In genomic region chr6:132070356-132070755, GRCh38 we compare ENCODE assay signal across 24 cellular contexts.
DNase-seq lines count a peak whose midpoint lies in the region; ATAC-seq and TF ChIP-seq lines count a peak whose summit lies in the region.
"Had no signal": no experiment of that assay in that cellular context is flagged by ENCODE, and none has a peak within 500 bp of the region (broad histone marks: within the 10 kb centered on the region; RNA-seq: fewer than 3 reads in every experiment).

No MANE protein-coding gene starts in this region.

- H3K4me1 ChIP-seq in right cardiac atrium (ENCODE audit: control insufficient read depth, insufficient read depth, low read length) (no peaks in the 10 kb centered on the region), mesenchymal stem cell (ENCODE audit: control insufficient read depth, insufficient read depth, low read depth, low read length) (no peaks in the 10 kb centered on the region)
- H3K4me1 ChIP-seq: body of pancreas, testis, vagina had no signal

- no peak overlapping the region for H3K23ac ChIP-seq in mesenchymal stem cell (ENCODE audit: low read length in 2 of 2)

- H2BK12ac ChIP-seq in mesenchymal stem cell (ENCODE audit: low read length in 2 of 2), result no peak overlapping the region

- DNase-seq in right cardiac atrium (no peak), Right ventricle myocardium superior (no peak), mesenchymal stem cell (peak; percentile 52), coronary artery (ENCODE audit: low spot score) (no peak), chondrocyte (ENCODE audit: low spot score) (no peak)
- DNase-seq: ACHN; activated CD4-positive, alpha-beta T cell treated with anti-CD3 and anti-CD28 coated beads for 48 hours; body of pancreas; DMS 273 treated with DMSO at 0.1 percent for 48 hours; natural killer cell; NCI-H2171; NCI-H69; posterior cingulate gyrus; SHP77 treated with DMSO at 0.1 percent for 48 hours; testis had no signal

- H3K14ac ChIP-seq in mesenchymal stem cell (ENCODE audit: low read length in 2 of 2), result no peak overlapping the region

- no peak overlapping the region for H3K18ac ChIP-seq in mesenchymal stem cell (ENCODE audit: low read depth in 1 of 2, low read length in 2 of 2)

- TF ChIP-seq CTCF in coronary artery (IDR thresholded peaks at IDR 0.05), result no peak
- no peak for TF ChIP-seq CTCF in chondrocyte (IDR thresholded peaks at IDR 0.05)

- H2BK120ac ChIP-seq in mesenchymal stem cell (ENCODE audit: low read depth, low read length), result no peak overlapping the region

- peaks cover 4% of the 10 kb centered on the region for H3K36me3 Mint-ChIP-seq in chondrocyte (ENCODE audit: low read depth)
- H3K36me3 Mint-ChIP-seq: CD14-positive monocyte; natural killer cell; stimulated activated memory B cell treated with anti-CD40 and anti-IgM and Interleukin-4, amounts not matched to agents 10 μg/mL and 1 μg/mL and 100 μg/mL, for 72 hours had no signal

- H3K27me3 Mint-ChIP-seq in chondrocyte (ENCODE audit: low read depth), result no peaks in the 10 kb centered on the region
- H3K27me3 Mint-ChIP-seq: stimulated activated memory B cell treated with anti-CD40 and anti-IgM and Interleukin-4, amounts not matched to agents 10 μg/mL and 1 μg/mL and 100 μg/mL, for 72 hours had no signal

- H3K27me3 ChIP-seq in right cardiac atrium (ENCODE audit: control insufficient read depth, insufficient read depth) (no peaks in the 10 kb centered on the region), mesenchymal stem cell (ENCODE audit: control insufficient read depth in 1 of 2, insufficient read depth in 1 of 2, low read length in 2 of 2) (no peaks in the 10 kb centered on the region)
- H3K27me3 ChIP-seq: body of pancreas, testis, vagina had no signal

- H3K9me3 ChIP-seq in right cardiac atrium (ENCODE audit: control insufficient read depth, low read length) (no peaks in the 10 kb centered on the region), mesenchymal stem cell (ENCODE audit: control insufficient read depth, low read length) (no peaks in the 10 kb centered on the region)
- H3K9me3 ChIP-seq: body of pancreas, testis, vagina had no signal

- H3K4ac ChIP-seq in mesenchymal stem cell (ENCODE audit: low read depth in 1 of 2, low read length in 2 of 2), result no peak overlapping the region

- no peaks in the 10 kb centered on the region for H3K36me3 ChIP-seq in mesenchymal stem cell (ENCODE audit: control insufficient read depth in 1 of 2, insufficient read depth in 2 of 2, low read depth in 1 of 2, low read length in 2 of 2)
- H3K36me3 ChIP-seq: vagina had no signal

- H2AFZ ChIP-seq in mesenchymal stem cell (ENCODE audit: low read depth, low read length), result no peak overlapping the region

- no peak overlapping the region for H2AK5ac ChIP-seq in mesenchymal stem cell (ENCODE audit: low read length, severe bottlenecking)

- H3K27ac ChIP-seq in right cardiac atrium (ENCODE audit: low read length), result no peak overlapping the region
- no peak overlapping the region for H3K27ac ChIP-seq in mesenchymal stem cell (ENCODE audit: low read length, poor library complexity, severe bottlenecking)
- no peak overlapping the region for H3K27ac ChIP-seq in coronary artery
- H3K27ac ChIP-seq: body of pancreas, KMS-11, testis, vagina had no signal

- peaks cover 17% of the 10 kb centered on the region for H3K4me1 Mint-ChIP-seq in chondrocyte (ENCODE audit: low read depth)
- H3K4me1 Mint-ChIP-seq: CD14-positive monocyte; natural killer cell; stimulated activated memory B cell treated with anti-CD40 and anti-IgM and Interleukin-4, amounts not matched to agents 10 μg/mL and 1 μg/mL and 100 μg/mL, for 72 hours had no signal

- peak; percentile 31 to 59 for ATAC-seq in right cardiac atrium
- no peak for ATAC-seq in Right ventricle myocardium superior (ENCODE audit: poor library complexity)
- ATAC-seq in SK-N-SH treated with all-trans-retinoic acid at 6 μM for 48 hours, result peak; percentile 65
- no peak for ATAC-seq in GM21515 (IDR thresholded peaks at IDR 0.05; ENCODE audit: unreplicated experiment)
- ATAC-seq in GM18861 (IDR thresholded peaks at IDR 0.05; ENCODE audit: unreplicated experiment), result no peak
- ATAC-seq: body of pancreas; natural killer cell; stimulated activated memory B cell treated with anti-CD40 and anti-IgM and Interleukin-4, amounts not matched to agents 10 μg/mL and 1 μg/mL and 100 μg/mL, for 72 hours had no signal

- H3K9ac ChIP-seq in mesenchymal stem cell (ENCODE audit: low read length), result no peak overlapping the region
- H3K9ac ChIP-seq: KMS-11 had no signal

- no peak overlapping the region for H4K91ac ChIP-seq in mesenchymal stem cell (ENCODE audit: low read length)

- no peak overlapping the region for H4K8ac ChIP-seq in mesenchymal stem cell (ENCODE audit: low read length)

- no peak overlapping the region for H2BK15ac ChIP-seq in mesenchymal stem cell (ENCODE audit: low read depth, poor library complexity, severe bottlenecking)

- peaks cover 4% of the 10 kb centered on the region for H3K9me3 Mint-ChIP-seq in chondrocyte (ENCODE audit: low read depth)
- H3K9me3 Mint-ChIP-seq: activated T-helper 2 cell treated with anti-CD3 and anti-CD28 coated beads, Interferon-gamma antibody, Interleukin-2, Interleukin-4, amounts not matched to agents 10 μg/mL and 5 μg/mL and 100 μg/mL, durations not matched to agents 14 hours and 24 hours and 36 hours; T-helper 1 cell treated with Interleukin-12 subunit alpha and Interleukin-12 subunit beta and Interleukin-4 antibody, amounts not matched to agents 30 μg/mL and 1 μg/mL, for 36 hours had no signal

- H3K79me1 ChIP-seq in mesenchymal stem cell (replicated peaks; ENCODE audit: low read length, poor library complexity, severe bottlenecking), result no peaks in the 10 kb centered on the region

- no peak overlapping the region for H2BK5ac ChIP-seq in mesenchymal stem cell (ENCODE audit: low read depth, low read length, poor library complexity, severe bottlenecking)

- intact Hi-C loops in right cardiac atrium (cut with DNase I) (no loop called here), Right ventricle myocardium superior (cut with DNase I) (no loop called here)

- no peak overlapping the region for H3K27ac Mint-ChIP-seq in chondrocyte (ENCODE audit: unreplicated experiment)
- H3K27ac Mint-ChIP-seq: activated T-helper 2 cell treated with anti-CD3 and anti-CD28 coated beads, Interferon-gamma antibody, Interleukin-2, Interleukin-4, amounts not matched to agents 10 μg/mL and 5 μg/mL and 100 μg/mL, durations not matched to agents 14 hours and 24 hours and 36 hours; CD14-positive monocyte; natural killer cell; stimulated activated memory B cell treated with anti-CD40 and anti-IgM and Interleukin-4, amounts not matched to agents 10 μg/mL and 1 μg/mL and 100 μg/mL, for 72 hours; T-helper 1 cell treated with Interleukin-12 subunit alpha and Interleukin-12 subunit beta and Interleukin-4 antibody, amounts not matched to agents 30 μg/mL and 1 μg/mL, for 36 hours had no signal

- H3K4me3 ChIP-seq in right cardiac atrium (ENCODE audit: low read length) (no peak overlapping the region), mesenchymal stem cell (ENCODE audit: insufficient read depth in 1 of 2, low read depth in 1 of 2, low read length in 2 of 2) (no peak overlapping the region), coronary artery (no peak overlapping the region)
- H3K4me3 ChIP-seq: body of pancreas, testis, vagina had no signal

- H3K4me3 Mint-ChIP-seq in chondrocyte (ENCODE audit: unreplicated experiment), result no peak overlapping the region
- H3K4me3 Mint-ChIP-seq: CD14-positive monocyte; natural killer cell; stimulated activated memory B cell treated with anti-CD40 and anti-IgM and Interleukin-4, amounts not matched to agents 10 μg/mL and 1 μg/mL and 100 μg/mL, for 72 hours; T-helper 1 cell treated with Interleukin-12 subunit alpha and Interleukin-12 subunit beta and Interleukin-4 antibody, amounts not matched to agents 30 μg/mL and 1 μg/mL, for 36 hours had no signal

- 34% methylated on average over 1 of the region's 1 CpG for WGBS in right cardiac atrium
- 75% methylated on average over 1 of the region's 1 CpG for WGBS in mesenchymal stem cell

- no peak overlapping the region for H3K4me2 ChIP-seq in mesenchymal stem cell (ENCODE audit: low read length, poor library complexity, severe bottlenecking)
- H3K4me2 ChIP-seq: KMS-11 had no signal

TF ChIP-seq in SK-N-SH treated with all-trans-retinoic acid at 6 μM for 48 hours, 23 proteins besides CTCF, POLR2A, EP300 and RAD21:
- no peak for TF ChIP-seq SNAI2 (CRISPR knock-in tag; IDR thresholded peaks at IDR 0.05)
- TF ChIP-seq ZNF70 (CRISPR knock-in tag; IDR thresholded peaks at IDR 0.05), result no peak
- no peak for TF ChIP-seq RARB (CRISPR knock-in tag; IDR thresholded peaks at IDR 0.05)
- no peak for TF ChIP-seq ZNF8 (CRISPR knock-in tag; IDR thresholded peaks at IDR 0.05)
- TF ChIP-seq TCF4 (CRISPR knock-in tag; IDR thresholded peaks at IDR 0.05; ENCODE audit: borderline replicate concordance), result no peak
- no peak for TF ChIP-seq ZFP3 (CRISPR knock-in tag; IDR thresholded peaks at IDR 0.05)
- TF ChIP-seq ISL1 (CRISPR knock-in tag; IDR thresholded peaks at IDR 0.05), result no peak
- TF ChIP-seq GLIS3 (CRISPR knock-in tag; IDR thresholded peaks at IDR 0.05), result no peak
- no peak for TF ChIP-seq ESRRG (CRISPR knock-in tag; IDR thresholded peaks at IDR 0.05)
- no peak for TF ChIP-seq ARNTL (CRISPR knock-in tag; IDR thresholded peaks at IDR 0.05; ENCODE audit: borderline replicate concordance, low read depth)
- TF ChIP-seq POU6F1 (CRISPR knock-in tag; IDR thresholded peaks at IDR 0.05; ENCODE audit: borderline replicate concordance, low read depth), result no peak
- TF ChIP-seq TOX (CRISPR knock-in tag; IDR thresholded peaks at IDR 0.05; ENCODE audit: borderline replicate concordance), result no peak

Comparison
In these comparisons a context has a peak if more than half of its experiments do, and no peak if none do; other contexts are left out.
1. ATAC-seq: peak in right cardiac atrium (2 of 2) and SK-N-SH treated with all-trans-retinoic acid at 6 μM for 48 hours (single experiment); none in Right ventricle myocardium superior (single experiment), GM21515 (single experiment) and GM18861 (single experiment).